34 cellular contexts compared by ENCODE assay signal in the genomic region with DNA sequence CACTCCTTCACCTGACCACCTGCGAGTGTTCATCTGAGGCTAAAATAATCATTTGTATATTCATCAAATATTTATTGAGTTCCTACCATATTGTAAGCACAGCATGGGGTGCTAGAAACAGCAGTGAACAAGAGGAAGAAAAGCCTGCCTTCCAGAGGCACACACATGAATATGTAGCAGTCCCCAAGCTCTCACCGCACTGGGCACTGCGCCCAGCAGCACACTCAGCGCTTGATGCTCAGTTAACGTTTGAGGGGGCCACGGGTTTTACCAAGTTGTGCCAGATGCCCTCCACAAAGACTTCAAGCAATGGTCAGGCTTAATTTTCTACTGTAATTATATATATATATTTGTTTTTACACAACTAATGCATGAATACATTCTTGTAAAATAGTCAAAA. TPM values are rescaled to one million over a fixed set of nuclear protein-coding genes. Genes with fewer than 3 reads are reported as not detected.
A peak's percentile ranks its signal among the peaks of the same experiment; 100 is the strongest.
DNase-seq lines count a peak whose midpoint lies in the region; ATAC-seq, FAIRE-seq and TF ChIP-seq lines count a peak whose summit lies in the region.
"Had no signal": no experiment of that assay in that cellular context is flagged by ENCODE, and none has a peak within 500 bp of the region (broad histone marks: within the 10 kb centered on the region; RNA-seq: fewer than 3 reads in every experiment).

No MANE protein-coding gene starts in this region.

- DNase-seq in NCI-H146 (lab: John Stamatoyannopoulos, UW) (peak; percentile 7), NCI-H146 treated with DMSO at 0.1 percent for 48 hours (lab: John Stamatoyannopoulos, UW; ENCODE audit: unreplicated experiment) (no peak), NCI-H1092 (lab: John Stamatoyannopoulos, UW) (peak; percentile 18), astrocyte (ENCODE audit: low read depth) (peak; percentile 39), renal cortical epithelial cell (ENCODE audit: low read depth) (peak; percentile 39), activated gamma-delta T cell treated with Interleukin-2 at 50 U/mL for 16 hours (no peak), H7 (no peak), foreskin keratinocyte (no peak)
- DNase-seq: 8988T; activated CD4-positive, alpha-beta T cell treated with anti-CD3 and anti-CD28 coated beads for 48 hours; activated effector memory CD4-positive, alpha-beta T cell treated with anti-CD3 and anti-CD28 coated beads, Interleukin-2, amount 50 U/mL, for 16 hours; activated T-cell treated with anti-CD3 and anti-CD28 coated beads, Interleukin-2, amount 50 U/mL, for 1 hour; brain microvascular endothelial cell; gastrocnemius medialis; GOT3; HFFc6; hippocampal formation; IMR-90; left cardiac atrium; mucosa of descending colon; MV-4-11; natural killer cell; NCI-H187; NCI-H526 treated with DMSO at 0.1 percent for 48 hours; sigmoid colon; stimulated activated CD4-positive, alpha-beta T cell treated with anti-CD3 and anti-CD28 coated beads, Interleukin-12 subunit alpha, Interleukin-12 subunit beta, amount 100 ng/mL, for 4 hours; stimulated activated CD4-positive, alpha-beta T cell treated with anti-CD3 and anti-CD28 coated beads, Interleukin-2, amount 100 ng/mL, for 48 hours; T-helper 9 cell had no signal

- H3K27ac Mint-ChIP-seq in astrocyte (ENCODE audit: unreplicated experiment), result no peak overlapping the region
- H3K27ac Mint-ChIP-seq: HFFc6, natural killer cell had no signal

- FAIRE-seq in astrocyte (lab: Jason Lieb, UNC), result no peak
- FAIRE-seq: D721Med, GM18507 had no signal

- H3K27ac ChIP-seq in astrocyte (ENCODE audit: low read depth, low read length), result no peak overlapping the region
- no peak overlapping the region for H3K27ac ChIP-seq in foreskin keratinocyte
- H3K27ac ChIP-seq: brain microvascular endothelial cell, gastrocnemius medialis, prostate gland, sigmoid colon, tibial nerve, VCaP had no signal

- H3K36me3 Mint-ChIP-seq in astrocyte (ENCODE audit: low read depth, unreplicated experiment), result peaks cover 5% of the 10 kb centered on the region
- H3K36me3 Mint-ChIP-seq: natural killer cell had no signal

- H3K4me1 ChIP-seq in astrocyte (ENCODE audit: insufficient read depth, low read length), result no peaks in the 10 kb centered on the region
- no peaks in the 10 kb centered on the region for H3K4me1 ChIP-seq in foreskin keratinocyte
- H3K4me1 ChIP-seq: gastrocnemius medialis, prostate gland, sigmoid colon, tibial nerve had no signal

- TF ChIP-seq CTCF in astrocyte (IDR thresholded peaks at IDR 0.05; ENCODE audit: insufficient read depth, low read depth, low read length), result no peak
- TF ChIP-seq CTCF in foreskin keratinocyte (conservative IDR thresholded peaks at IDR 0.05), result no peak

- no peaks in the 10 kb centered on the region for H3K4me1 Mint-ChIP-seq in astrocyte (ENCODE audit: low read depth, unreplicated experiment)
- H3K4me1 Mint-ChIP-seq: natural killer cell had no signal

- no peaks in the 10 kb centered on the region for H3K27me3 Mint-ChIP-seq in astrocyte (ENCODE audit: low read depth, unreplicated experiment)

- H3K9me3 Mint-ChIP-seq in astrocyte (ENCODE audit: unreplicated experiment), result no peaks in the 10 kb centered on the region
- H3K9me3 Mint-ChIP-seq: HFFc6, natural killer cell had no signal

- H3K9me3 ChIP-seq in astrocyte (ENCODE audit: insufficient read depth, low read depth, low read length), result no peaks in the 10 kb centered on the region
- H3K9me3 ChIP-seq: gastrocnemius medialis, mucosa of descending colon, prostate gland, sigmoid colon, tibial nerve had no signal

- H3K79me2 ChIP-seq in astrocyte (ENCODE audit: insufficient read depth, low read length), result no peaks in the 10 kb centered on the region

- H3K36me3 ChIP-seq in astrocyte (ENCODE audit: insufficient read depth, low read length) (no peaks in the 10 kb centered on the region), H7 (replicated peaks; ENCODE audit: control insufficient read depth, insufficient read depth, low read length) (no peaks in the 10 kb centered on the region)
- H3K36me3 ChIP-seq: brain microvascular endothelial cell, gastrocnemius medialis, prostate gland, tibial nerve had no signal

- no peaks in the 10 kb centered on the region for H4K20me1 ChIP-seq in astrocyte (ENCODE audit: insufficient read depth, low read length)

- no peak for ATAC-seq in foreskin keratinocyte
- ATAC-seq: gastrocnemius medialis, left cardiac atrium, mucosa of descending colon, natural killer cell had no signal

- H3K9ac ChIP-seq in astrocyte (ENCODE audit: low read length), result no peak overlapping the region

- no peaks in the 10 kb centered on the region for H3K27me3 ChIP-seq in astrocyte (ENCODE audit: insufficient read depth, low read length)
- H3K27me3 ChIP-seq in H7 (ENCODE audit: control insufficient read depth, insufficient read depth, low read length), result no peaks in the 10 kb centered on the region
- H3K27me3 ChIP-seq in foreskin keratinocyte, result no peaks in the 10 kb centered on the region
- H3K27me3 ChIP-seq: brain microvascular endothelial cell, gastrocnemius medialis, sigmoid colon, tibial nerve had no signal

- no peak overlapping the region for H2AFZ ChIP-seq in astrocyte (ENCODE audit: low read depth, low read length)

- no peak overlapping the region for H3K4me2 ChIP-seq in astrocyte (ENCODE audit: low read length)

- H3K4me3 ChIP-seq in astrocyte (ENCODE audit: insufficient read depth, low read depth, low read length) (no peak overlapping the region), H7 (ENCODE audit: insufficient read depth, low read depth, low read length) (no peak overlapping the region)
- H3K4me3 ChIP-seq: gastrocnemius medialis, lung, mucosa of descending colon, prostate gland, sigmoid colon, tibial nerve had no signal

- H3K4me3 Mint-ChIP-seq in astrocyte (ENCODE audit: unreplicated experiment), result no peak overlapping the region
- H3K4me3 Mint-ChIP-seq: HFFc6, natural killer cell had no signal

RNA-seq across cellular contexts. Expression of a gene that starts 52.0 kb away (rescaled TPM):
- total RNA-seq in astrocyte, result 4.1 and 4.5 TPM in 2 replicates
- 4.5 and 8.9 TPM in 2 replicates for total RNA-seq in renal cortical epithelial cell
- total RNA-seq in H7 (2014; rRNA removed; shearing (Covaris generic)), result 3.5 and 6.0 TPM in 2 replicates
- total RNA-seq in foreskin keratinocyte, result 2.5 and 3.5 TPM in 2 replicates
- 0.26 and 0.28 TPM in 2 replicates for polyA plus RNA-seq in foreskin keratinocyte

Comparison
In these comparisons a context has a peak if more than half of its experiments do, and no peak if none do; other contexts are left out.
1. DNase-seq: peak in NCI-H146 (single experiment), NCI-H1092 (single experiment), astrocyte (single experiment) and renal cortical epithelial cell (single experiment); none in NCI-H146 treated with DMSO at 0.1 percent for 48 hours (single experiment), activated gamma-delta T cell treated with Interleukin-2 at 50 U/mL for 16 hours (single experiment), H7 (single experiment) and foreskin keratinocyte (0 of 2).